8 cellular contexts compared by ENCODE assay signal in genomic region chr1:154960446-154961136, GRCh38. TPM values are rescaled to one million over a fixed set of nuclear protein-coding genes. Genes with fewer than 3 reads are reported as not detected.
DNase-seq lines count a peak whose midpoint lies in the region; TF ChIP-seq lines count a peak whose summit lies in the region.

No MANE protein-coding gene starts in this region.

- H3K4me1 ChIP-seq in trophoblast cell (ENCODE audit: control insufficient read depth in 1 of 2, insufficient read depth in 2 of 2, low read length in 2 of 2): peaks cover 18 to 20% of the 10 kb centered on the region in 2 experiments

- no peak overlapping the region for H4K91ac ChIP-seq in trophoblast cell (ENCODE audit: low read depth, low read length)

- no peaks in the 10 kb centered on the region for H3K9me3 ChIP-seq in trophoblast cell (ENCODE audit: insufficient read depth, low read depth, low read length)

- H2BK12ac ChIP-seq in trophoblast cell (ENCODE audit: low read length): peak overlapping the region; percentile 5

- no peak overlapping the region for H3K9ac ChIP-seq in trophoblast cell (ENCODE audit: low read length)

- H3K27ac ChIP-seq in RWPE1: peak overlapping the region; percentile 100
- H3K27ac ChIP-seq in trophoblast cell (ENCODE audit: low read depth, low read length): no peak overlapping the region

- H3K23ac ChIP-seq in trophoblast cell (ENCODE audit: low read length): no peak overlapping the region

- peaks cover 9% of the 10 kb centered on the region for H3K79me2 ChIP-seq in trophoblast cell (ENCODE audit: control insufficient read depth, insufficient read depth, low read length, poor library complexity)

- TF ChIP-seq CTCF in RWPE1 (conservative IDR thresholded peaks at IDR 0.05; ENCODE audit: low read depth): no peak
- TF ChIP-seq CTCF in epithelial cell of proximal tubule (conservative IDR thresholded peaks at IDR 0.05; ENCODE audit: low read depth, low read length): no peak

- DNase-seq in GF-D8 (lab: John Stamatoyannopoulos, UW) (peak; percentile 3), RWPE1 (ENCODE audit: low spot score) (no peak), epithelial cell of proximal tubule (ENCODE audit: low read depth) (no peak), trophoblast cell (no peak), SKM-1 treated with dmso at 0.1 percent for 144 hours (lab: John Stamatoyannopoulos, UW; ENCODE audit: unreplicated experiment) (no peak), COLO829 (ENCODE audit: low spot score) (no peak), NCI-H526 (lab: John Stamatoyannopoulos, UW) (no peak)
- DNase-seq in activated effector memory CD4-positive, alpha-beta T cell treated with anti-CD3 and anti-CD28 coated beads, Interleukin-2, amount 50 U/mL, for 16 hours: no peak

- peak overlapping the region; percentile 77 for H3K4me3 ChIP-seq in epithelial cell of proximal tubule (ENCODE audit: low read depth, low read length)
- no peak overlapping the region for H3K4me3 ChIP-seq in trophoblast cell (ENCODE audit: low read depth, low read length)

- H2BK120ac ChIP-seq in trophoblast cell (ENCODE audit: insufficient read depth, low read length, poor library complexity): no peak overlapping the region

- peaks cover 13% of the 10 kb centered on the region for H3K79me1 ChIP-seq in trophoblast cell (ENCODE audit: low read length)

- no peak overlapping the region for H2BK5ac ChIP-seq in trophoblast cell (ENCODE audit: low read depth, low read length, poor library complexity)

- H3K18ac ChIP-seq in trophoblast cell (ENCODE audit: low read length): no peak overlapping the region

- no peak overlapping the region for H2AK5ac ChIP-seq in trophoblast cell (ENCODE audit: low read length)

- H4K12ac ChIP-seq in trophoblast cell (ENCODE audit: low read depth, low read length): no peak overlapping the region

- POLR2A ChIA-PET in RWPE1 (lab: Yijun Ruan, JAX; ENCODE audit: low non-redundant PET): interaction anchor here (0.6 to 2.4 kb wide), 2 partner anchors 11 to 36 kb away, joined by 3 to 24 read pairs; partner anchors contain the start of gene SHC1

- CTCF ChIA-PET in RWPE1 (lab: Yijun Ruan, JAX): interaction anchor here (0.7 to 2.0 kb wide), 5 partner anchors 17 to 357 kb away, joined by 3 to 8 read pairs (median 5); no protein-coding TSS in a partner anchor

- no CpG with 5 or more reads among the region's 10 CpGs for WGBS in trophoblast cell (ENCODE audit: extremely low coverage, insufficient coverage, insufficient read length)

- H3K36me3 ChIP-seq in trophoblast cell (ENCODE audit: control insufficient read depth in 1 of 2, insufficient read depth in 2 of 2, low read length in 2 of 2): peaks cover 32 to 44% of the 10 kb centered on the region in 2 experiments

- no peak overlapping the region for H2AFZ ChIP-seq in trophoblast cell (ENCODE audit: insufficient read depth, low read length, poor library complexity)

- H3K4me2 ChIP-seq in trophoblast cell (ENCODE audit: low read length): peak overlapping the region; percentile 82

- H3K4ac ChIP-seq in trophoblast cell (ENCODE audit: low read depth, low read length): no peak overlapping the region

- peak overlapping the region; percentile 13 for H3K14ac ChIP-seq in trophoblast cell (ENCODE audit: low read length)

- no peak overlapping the region for H4K8ac ChIP-seq in trophoblast cell (ENCODE audit: low read depth, low read length)

- no peaks in the 10 kb centered on the region for H3K27me3 ChIP-seq in trophoblast cell (ENCODE audit: insufficient read depth, low read length)

RNA-seq across cellular contexts. Expression of gene PYGO2, which starts 1.0 kb away (rescaled TPM):
- 16.0 and 23.7 TPM in 2 replicates for total RNA-seq in epithelial cell of proximal tubule
- 24.3 and 25.1 TPM in 2 replicates for polyA plus RNA-seq in trophoblast cell (2013)

RNA-seq across cellular contexts. Expression of gene PBXIP1, which starts 4.7 kb away (rescaled TPM):
- total RNA-seq in epithelial cell of proximal tubule: 23.4 and 49.6 TPM in 2 replicates
- 24.7 and 25.5 TPM in 2 replicates for polyA plus RNA-seq in trophoblast cell (2013)

RNA-seq across cellular contexts. Expression of gene SHC1, which starts 10.0 kb away (rescaled TPM):
- 131 and 155 TPM in 2 replicates for total RNA-seq in epithelial cell of proximal tubule
- 145 and 150 TPM in 2 replicates for polyA plus RNA-seq in trophoblast cell (2013)

RNA-seq across cellular contexts. Expression of gene CKS1B, which starts 13.9 kb away (rescaled TPM):
- total RNA-seq in epithelial cell of proximal tubule: 289 and 358 TPM in 2 replicates
- polyA plus RNA-seq in trophoblast cell (2013): 329 and 347 TPM in 2 replicates

RNA-seq across cellular contexts. Expression of gene FLAD1, which starts 22.6 kb away (rescaled TPM):
- total RNA-seq in epithelial cell of proximal tubule: 41.9 and 67.5 TPM in 2 replicates
- 27.3 and 32.2 TPM in 2 replicates for polyA plus RNA-seq in trophoblast cell (2013)
